ENCODE assay signal across 10 cellular contexts in the genomic region with DNA sequence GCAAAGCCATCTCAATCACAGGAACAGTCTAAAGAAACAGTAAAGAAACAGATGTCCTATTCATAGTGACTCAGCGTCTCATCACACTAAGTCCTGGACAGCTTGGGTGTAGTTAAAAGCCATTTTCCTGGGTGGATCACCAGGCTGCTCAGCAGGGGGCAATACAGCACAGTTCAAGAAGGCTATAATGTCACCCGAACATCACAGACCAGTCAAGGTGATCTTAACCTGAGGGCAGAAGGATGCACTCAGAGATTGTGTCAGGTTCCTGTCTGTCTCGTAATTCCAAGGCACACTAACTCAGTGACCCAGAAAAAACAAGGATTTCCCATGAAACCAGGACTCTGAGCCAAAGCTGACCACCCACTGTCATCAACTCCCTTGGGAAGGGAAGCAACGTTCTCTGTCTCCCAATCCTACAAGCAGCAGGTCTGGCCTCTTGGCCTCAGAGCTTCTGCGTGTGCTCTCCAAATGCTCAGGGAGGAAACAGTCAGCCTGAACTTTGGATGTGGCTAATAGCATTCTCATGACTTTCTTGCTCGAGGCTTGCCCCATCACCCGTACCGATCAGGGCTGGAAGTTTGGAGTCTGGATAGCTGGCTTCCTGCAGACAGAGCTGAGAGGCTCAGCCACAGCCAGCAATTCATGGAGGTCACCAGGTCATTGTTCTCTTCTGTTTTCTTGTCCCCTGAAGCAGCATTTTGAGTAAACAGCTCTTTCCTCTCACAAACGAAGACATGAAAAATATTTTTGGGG.
DNase-seq lines count a peak whose midpoint lies in the region; TF ChIP-seq lines count a peak whose summit lies in the region.
"Had no signal": no experiment of that assay in that cellular context is flagged by ENCODE, and none has a peak within 500 bp of the region (broad histone marks: within the 10 kb centered on the region; RNA-seq: fewer than 3 reads in every experiment).

No MANE protein-coding gene starts in this region.

- no peaks in the 10 kb centered on the region for H3K27me3 ChIP-seq in breast epithelium
- peaks cover 3% of the 10 kb centered on the region for H3K27me3 ChIP-seq in adrenal gland
- no peaks in the 10 kb centered on the region for H3K27me3 ChIP-seq in uterus
- H3K27me3 ChIP-seq in suprapubic skin = no peaks in the 10 kb centered on the region
- H3K27me3 ChIP-seq: BLaER1 treated with 17β-estradiol and CSF1 and Interleukin-3, amounts not matched to agents 10 nM and 100 nM had no signal

- DNase-seq in MCF 10A (ENCODE audit: unreplicated experiment) = peak; percentile 26
- DNase-seq in breast epithelium (ENCODE audit: low spot score in 2 of 2) = no peak
- peak; percentile 26 to 78 (median 52) for DNase-seq in adrenal gland
- peak; percentile 70 for DNase-seq in hepatic stellate cell (ENCODE audit: low spot score)
- peak; percentile 33 for DNase-seq in uterus
- no peak for DNase-seq in SHP77 treated with DMSO at 0.1 percent for 48 hours (lab: John Stamatoyannopoulos, UW)
- DNase-seq in suprapubic skin (ENCODE audit: low spot score in 2 of 2) = no peak
- DNase-seq in DMS79 treated with DMSO at 0.1 percent for 48 hours (lab: John Stamatoyannopoulos, UW) = no peak
- DNase-seq: naive B cell had no signal

- H3K9me3 ChIP-seq in breast epithelium (no peaks in the 10 kb centered on the region), adrenal gland (replicated peaks in 1 of 3) (no peaks in the 10 kb centered on the region), uterus (no peaks in the 10 kb centered on the region), suprapubic skin (no peaks in the 10 kb centered on the region)

- TF ChIP-seq POLR2A in breast epithelium (IDR thresholded peaks at IDR 0.05) (no peak), adrenal gland (IDR thresholded peaks at IDR 0.05) (no peak), uterus (IDR thresholded peaks at IDR 0.05) (no peak), suprapubic skin (IDR thresholded peaks at IDR 0.05) (no peak)

- H3K27me3 Mint-ChIP-seq in MCF 10A (ENCODE audit: insufficient read depth, unreplicated experiment) = peaks cover 19% of the 10 kb centered on the region

- no peaks in the 10 kb centered on the region for H3K9me3 Mint-ChIP-seq in MCF 10A (ENCODE audit: unreplicated experiment)

- BruUV-seq in MCF 10A (replicated peaks; lab: Mats Ljungman, UMichigan) = no TSS peak

- CTCF ChIA-PET in MCF 10A (lab: Yijun Ruan, JAX) = interaction anchor here (0.6 kb wide), 1 partner anchor 264 kb away, joined by 3 read pairs; no protein-coding TSS in a partner anchor

- H3K27ac ChIP-seq in breast epithelium (peak overlapping the region in 1 of 2 donors; percentile 62), adrenal gland (peak overlapping the region in 2 of 5 donors; percentile 41 to 83), uterus (peak overlapping the region in 1 of 2 donors; percentile 31), suprapubic skin (no peak overlapping the region)

- 40 to 47% (median 41%) methylated on average over 9 of the region's 9 CpGs for WGBS in adrenal gland, 4 donors
- WGBS in suprapubic skin = 29% methylated on average over 9 of the region's 9 CpGs

- no peak for TF ChIP-seq EP300 in suprapubic skin (IDR thresholded peaks at IDR 0.05)

- no peak overlapping the region for H3K27ac Mint-ChIP-seq in MCF 10A (ENCODE audit: low read depth, unreplicated experiment)
- H3K27ac Mint-ChIP-seq: naive B cell had no signal

- no peaks in the 10 kb centered on the region for H3K4me1 ChIP-seq in breast epithelium
- H3K4me1 ChIP-seq in adrenal gland (replicated peaks in 1 of 2) = no peaks in the 10 kb centered on the region
- no peaks in the 10 kb centered on the region for H3K4me1 ChIP-seq in uterus
- peaks cover 3% of the 10 kb centered on the region for H3K4me1 ChIP-seq in suprapubic skin

- H3K4me1 Mint-ChIP-seq in MCF 10A (ENCODE audit: insufficient read depth, unreplicated experiment) = no peaks in the 10 kb centered on the region
- H3K4me1 Mint-ChIP-seq: naive B cell had no signal

- intact Hi-C loops in MCF 10A (cut with micrococcal nuclease) (no loop called here), breast epithelium (cut with DNase I; ENCODE audit: low total_unique reads) (no loop called here), adrenal gland (cut with DNase I) (no loop called here), uterus (cut with DNase I; ENCODE audit: low total_unique reads) (no loop called here)

- TF ChIP-seq CTCF in MCF 10A (IDR thresholded peaks at IDR 0.05; ENCODE audit: unreplicated experiment) = no peak
- TF ChIP-seq CTCF in breast epithelium (IDR thresholded peaks at IDR 0.05) = no peak
- peak in 1 of 6 experiments; percentile 16 for TF ChIP-seq CTCF in adrenal gland (IDR thresholded peaks at IDR 0.05)
- TF ChIP-seq CTCF in uterus (IDR thresholded peaks at IDR 0.05) = peak in 1 of 4 experiments; percentile 6
- no peak for TF ChIP-seq CTCF in suprapubic skin (IDR thresholded peaks at IDR 0.05)

- no peaks in the 10 kb centered on the region for H3K36me3 Mint-ChIP-seq in MCF 10A (ENCODE audit: insufficient read depth, unreplicated experiment)
- H3K36me3 Mint-ChIP-seq: naive B cell had no signal

- H3K36me3 ChIP-seq in breast epithelium (no peaks in the 10 kb centered on the region), adrenal gland (replicated peaks in 1 of 2) (no peaks in the 10 kb centered on the region), uterus (no peaks in the 10 kb centered on the region), suprapubic skin (no peaks in the 10 kb centered on the region)

- POLR2A ChIA-PET in MCF 10A (lab: Yijun Ruan, JAX) = no interaction called here

- H3K4me3 ChIP-seq in breast epithelium (no peak overlapping the region), adrenal gland (no peak overlapping the region), uterus (no peak overlapping the region), suprapubic skin (no peak overlapping the region)
- H3K4me3 ChIP-seq: BLaER1 treated with 17β-estradiol and CSF1 and Interleukin-3, amounts not matched to agents 10 nM and 100 nM had no signal

- no peak overlapping the region for H3K4me3 Mint-ChIP-seq in MCF 10A (ENCODE audit: unreplicated experiment)
- H3K4me3 Mint-ChIP-seq: naive B cell had no signal

Comparison
In these comparisons a context has a peak if more than half of its experiments do, and no peak if none do; other contexts are left out.
1. DNase-seq: peak in MCF 10A (single experiment), adrenal gland (7 of 7), hepatic stellate cell (single experiment) and uterus (2 of 2); none in breast epithelium (0 of 2), SHP77 treated with DMSO at 0.1 percent for 48 hours (single experiment), suprapubic skin (0 of 2) and DMS79 treated with DMSO at 0.1 percent for 48 hours (single experiment).